ENCODE assay signal across 12 cellular contexts in the genomic region with DNA sequence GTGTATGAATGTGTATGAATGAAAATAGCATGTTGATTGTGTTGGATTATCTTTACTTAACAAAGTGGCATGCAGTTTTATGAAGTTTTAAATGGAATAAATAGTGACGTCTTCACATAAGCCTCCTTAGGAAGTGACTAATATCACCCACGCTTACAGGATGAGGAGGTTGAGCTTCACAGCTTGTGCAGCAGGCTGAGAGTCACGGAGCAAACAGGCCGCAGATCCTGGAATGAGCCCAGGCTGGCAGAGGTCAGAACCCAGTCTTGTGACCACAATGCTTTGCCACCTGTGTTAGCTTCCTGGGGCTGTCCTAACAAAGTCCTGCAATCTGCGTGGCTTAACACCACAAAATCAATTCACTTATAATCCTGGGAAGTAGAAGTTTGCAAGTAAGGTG.
A peak's percentile ranks its signal among the peaks of the same experiment; 100 is the strongest.
DNase-seq lines count a peak whose midpoint lies in the region; ATAC-seq and TF ChIP-seq lines count a peak whose summit lies in the region.
"Had no signal": no experiment of that assay in that cellular context is flagged by ENCODE, and none has a peak within 500 bp of the region (broad histone marks: within the 10 kb centered on the region; RNA-seq: fewer than 3 reads in every experiment).

No MANE protein-coding gene starts in this region.

- peak; percentile 16 to 41 for DNase-seq in activated CD4-positive, alpha-beta T cell treated with anti-CD3 and anti-CD28 coated beads for 24 hours (ENCODE audit: low read depth in 2 of 2)
- no peak for DNase-seq in activated CD4-positive, alpha-beta T cell treated with anti-CD3 and anti-CD28 coated beads, Interleukin-2, amount 50 U/mL, for 1 hour
- DNase-seq in RWPE2 (ENCODE audit: low spot score) = no peak
- DNase-seq in epithelial cell of esophagus (ENCODE audit: low read depth) = peak; percentile 3
- DNase-seq in stimulated activated CD8-positive, alpha-beta memory T cell treated with anti-CD3 and anti-CD28 coated beads, Interleukin-7, amount 100 ng/mL, for 48 hours (ENCODE audit: extremely low read depth in 1 of 2, low read depth in 1 of 2) = peak; percentile 32 to 63
- no peak for DNase-seq in NCI-H69 (lab: John Stamatoyannopoulos, UW)
- no peak for DNase-seq in cerebellar nuclear complex (lab: John Stamatoyannopoulos, UW)
- DNase-seq: glutamatergic neuron, NCI-H2081 had no signal

- no peak overlapping the region for H3K27ac ChIP-seq in RWPE2 (ENCODE audit: poor library complexity, severe bottlenecking)
- H3K27ac ChIP-seq: A549 had no signal

- H3K36me3 ChIP-seq in RWPE2 (ENCODE audit: low read depth) = no peaks in the 10 kb centered on the region

- peaks cover 3% of the 10 kb centered on the region for H3K9me3 ChIP-seq in RWPE2 (ENCODE audit: severe bottlenecking)

- ATAC-seq in RWPE2 (ENCODE audit: low read depth) (peak; percentile 94), GM18517 (IDR thresholded peaks at IDR 0.05; ENCODE audit: unreplicated experiment) (no peak)
- ATAC-seq: naive thymus-derived CD4-positive, alpha-beta T cell had no signal

- H3K4me1 ChIP-seq in RWPE2 (ENCODE audit: insufficient read depth, poor library complexity, severe bottlenecking) = peaks cover 5% of the 10 kb centered on the region
- H3K4me1 ChIP-seq: A549 had no signal

- H3K4me3 ChIP-seq in RWPE2 (ENCODE audit: severe bottlenecking) (no peak overlapping the region), epithelial cell of esophagus (ENCODE audit: low read length) (no peak overlapping the region)
- H3K4me3 ChIP-seq: A549 had no signal

- TF ChIP-seq CTCF in RWPE2 (IDR thresholded peaks at IDR 0.05; ENCODE audit: poor library complexity, severe bottlenecking) (no peak), epithelial cell of esophagus (IDR thresholded peaks at IDR 0.05; ENCODE audit: insufficient read depth, low read depth, low read length, missing control alignments) (no peak)

- H3K27me3 ChIP-seq in RWPE2 (ENCODE audit: insufficient read depth, poor library complexity, severe bottlenecking) = no peaks in the 10 kb centered on the region

Comparison
In these comparisons a context has a peak if more than half of its experiments do, and no peak if none do; other contexts are left out.
1. DNase-seq: peak in activated CD4-positive, alpha-beta T cell treated with anti-CD3 and anti-CD28 coated beads for 24 hours (2 of 2), epithelial cell of esophagus (single experiment) and stimulated activated CD8-positive, alpha-beta memory T cell treated with anti-CD3 and anti-CD28 coated beads, Interleukin-7, amount 100 ng/mL, for 48 hours (2 of 2); none in activated CD4-positive, alpha-beta T cell treated with anti-CD3 and anti-CD28 coated beads, Interleukin-2, amount 50 U/mL, for 1 hour (single experiment), RWPE2 (single experiment), NCI-H69 (single experiment) and cerebellar nuclear complex (0 of 2).